21 cellular contexts compared by ENCODE assay signal in the genomic region with DNA sequence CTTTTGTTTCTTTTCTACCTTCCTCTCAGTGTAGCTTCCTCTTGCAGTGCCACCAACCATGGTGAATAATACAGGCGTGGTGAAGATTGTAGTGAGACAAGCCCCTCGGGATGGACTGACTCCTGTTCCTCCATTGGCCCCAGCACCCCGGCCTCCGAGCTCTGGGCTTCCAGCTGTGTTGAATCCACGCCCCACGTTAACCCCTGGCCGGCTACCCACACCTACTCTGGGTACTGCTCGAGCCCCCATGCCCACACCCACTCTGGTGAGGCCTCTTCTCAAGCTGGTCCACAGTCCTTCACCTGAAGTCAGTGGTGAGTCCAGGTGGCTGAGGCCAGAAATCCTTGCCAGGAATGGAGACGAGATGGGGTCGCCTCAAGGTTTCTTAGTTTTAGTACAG. TPM values are rescaled to one million over a fixed set of nuclear protein-coding genes. Genes with fewer than 3 reads are reported as not detected.
DNase-seq lines count a peak whose midpoint lies in the region; ATAC-seq, FAIRE-seq and TF ChIP-seq lines count a peak whose summit lies in the region.
"Had no signal": no experiment of that assay in that cellular context is flagged by ENCODE, and none has a peak within 500 bp of the region (broad histone marks: within the 10 kb centered on the region; RNA-seq: fewer than 3 reads in every experiment).

No MANE protein-coding gene starts in this region.

- H3K4me1 ChIP-seq in kidney (ENCODE audit: control insufficient read depth in 1 of 2, insufficient read depth in 1 of 2, low read depth in 1 of 2, low read length in 2 of 2) (peaks cover 0 to 2% of the 10 kb centered on the region in 2 donors), mammary epithelial cell (ENCODE audit: insufficient read depth, low read length) (no peaks in the 10 kb centered on the region)

- 0 out of 2 replicates have a peak overlapping the region, but pooled peaks have one; percentile 67 for H3K27ac ChIP-seq in WERI-Rb-1
- no peak overlapping the region for H3K27ac ChIP-seq in kidney (ENCODE audit: low read depth in 2 of 2, low read length in 2 of 2)
- H3K27ac ChIP-seq in mammary epithelial cell (ENCODE audit: insufficient read depth, low read depth, low read length), result no peak overlapping the region
- H3K27ac ChIP-seq: 22Rv1, PC-9 had no signal

- TF ChIP-seq CTCF in activated CD8-positive, alpha-beta T cell treated with anti-CD3 and anti-CD28 coated beads for 36 hours (IDR thresholded peaks at IDR 0.05), result no peak
- TF ChIP-seq CTCF in WERI-Rb-1 (IDR thresholded peaks at IDR 0.05; ENCODE audit: low read depth, low read length) (no peak), kidney (IDR thresholded peaks at IDR 0.05; ENCODE audit: borderline replicate concordance, extremely low read depth, insufficient read depth) (no peak), progenitor cell of endocrine pancreas (IDR thresholded peaks at IDR 0.05; ENCODE audit: unreplicated experiment) (no peak), mammary epithelial cell (conservative IDR thresholded peaks at IDR 0.05 in 1 of 2, IDR thresholded peaks at IDR 0.05 in 1 of 2; ENCODE audit: extremely low read depth in 1 of 2, insufficient read depth in 1 of 2, low read depth in 1 of 2, low read length in 2 of 2) (no peak)

- 94% methylated on average over 7 of the region's 10 CpGs for WGBS in mammary epithelial cell (ENCODE audit: low coverage, missing lambda C conversion rate)

- no peaks in the 10 kb centered on the region for H3K27me3 Mint-ChIP-seq in activated CD8-positive, alpha-beta T cell treated with anti-CD3 and anti-CD28 coated beads for 36 hours
- no peaks in the 10 kb centered on the region for H3K27me3 Mint-ChIP-seq in activated CD8-positive, alpha-beta T cell treated with anti-CD3 and anti-CD28 coated beads, Interleukin-2, amount 10 ng/mL, durations not matched to agents 7 days and 5 days (ENCODE audit: low read depth)
- H3K27me3 Mint-ChIP-seq in progenitor cell of endocrine pancreas, result no peaks in the 10 kb centered on the region
- H3K27me3 Mint-ChIP-seq: B cell; CD4-positive, CD25-positive, alpha-beta regulatory T cell had no signal

- POLR2A ChIA-PET in activated CD8-positive, alpha-beta T cell treated with anti-CD3 and anti-CD28 coated beads for 36 hours (lab: Charles Lee), result interaction anchor here (0.9 to 5.0 kb wide), 9 partner anchors 8 to 231 kb away, joined by 3 to 30 read pairs (median 5); no protein-coding TSS in a partner anchor
- POLR2A ChIA-PET in activated CD8-positive, alpha-beta T cell treated with anti-CD3 and anti-CD28 coated beads, Interleukin-2, amount 10 ng/mL, durations not matched to agents 7 days and 5 days (lab: Charles Lee), result no interaction called here

- H3K4me1 Mint-ChIP-seq in activated CD8-positive, alpha-beta T cell treated with anti-CD3 and anti-CD28 coated beads for 36 hours (ENCODE audit: low read depth), result peaks cover 2% of the 10 kb centered on the region
- no peaks in the 10 kb centered on the region for H3K4me1 Mint-ChIP-seq in activated CD8-positive, alpha-beta T cell treated with anti-CD3 and anti-CD28 coated beads, Interleukin-2, amount 10 ng/mL, durations not matched to agents 7 days and 5 days (ENCODE audit: low read depth)
- H3K4me1 Mint-ChIP-seq in progenitor cell of endocrine pancreas (ENCODE audit: low read depth), result peaks cover 1% of the 10 kb centered on the region

- H3K4me2 ChIP-seq in mammary epithelial cell (ENCODE audit: insufficient read depth, low read depth, low read length), result no peak overlapping the region
- H3K4me2 ChIP-seq: PC-9 had no signal

- no peak for ATAC-seq in activated CD8-positive, alpha-beta T cell treated with anti-CD3 and anti-CD28 coated beads for 36 hours
- no peak for ATAC-seq in activated CD8-positive, alpha-beta T cell treated with anti-CD3 and anti-CD28 coated beads, Interleukin-2, amount 10 ng/mL, durations not matched to agents 7 days and 5 days
- no peak for ATAC-seq in GM21786 (IDR thresholded peaks at IDR 0.05; ENCODE audit: unreplicated experiment)

- H3K27ac Mint-ChIP-seq in activated CD8-positive, alpha-beta T cell treated with anti-CD3 and anti-CD28 coated beads for 36 hours, result peak overlapping the region; percentile 41
- no peak overlapping the region for H3K27ac Mint-ChIP-seq in activated CD8-positive, alpha-beta T cell treated with anti-CD3 and anti-CD28 coated beads, Interleukin-2, amount 10 ng/mL, durations not matched to agents 7 days and 5 days
- H3K27ac Mint-ChIP-seq in progenitor cell of endocrine pancreas, result peak overlapping the region; percentile 73
- H3K27ac Mint-ChIP-seq: HFFc6 had no signal

- BruUV-seq in mammary epithelial cell (replicated peaks; lab: Mats Ljungman, UMichigan), result no TSS peak

- H3K36me3 Mint-ChIP-seq in activated CD8-positive, alpha-beta T cell treated with anti-CD3 and anti-CD28 coated beads for 36 hours (ENCODE audit: low read depth), result peaks cover 67% of the 10 kb centered on the region
- peaks cover 69% of the 10 kb centered on the region for H3K36me3 Mint-ChIP-seq in activated CD8-positive, alpha-beta T cell treated with anti-CD3 and anti-CD28 coated beads, Interleukin-2, amount 10 ng/mL, durations not matched to agents 7 days and 5 days (ENCODE audit: low read depth)
- peaks cover 37% of the 10 kb centered on the region for H3K36me3 Mint-ChIP-seq in progenitor cell of endocrine pancreas (ENCODE audit: insufficient read depth)

- no peak for DNase-seq in activated CD8-positive, alpha-beta T cell treated with anti-CD3 and anti-CD28 coated beads for 36 hours
- DNase-seq in activated CD8-positive, alpha-beta T cell treated with anti-CD3 and anti-CD28 coated beads, Interleukin-2, amount 10 ng/mL, durations not matched to agents 7 days and 5 days, result no peak
- DNase-seq in WERI-Rb-1, result no peak
- peak; percentile 64 for DNase-seq in kidney
- DNase-seq in progenitor cell of endocrine pancreas (ENCODE audit: low spot score, unreplicated experiment), result no peak
- DNase-seq in mammary epithelial cell, result no peak
- DNase-seq in DMS53 treated with DMSO at 0.1 percent for 48 hours (lab: John Stamatoyannopoulos, UW; ENCODE audit: unreplicated experiment), result no peak
- DNase-seq: CD4-positive, CD25-positive, alpha-beta regulatory T cell; COR-L47; DMS 273 treated with DMSO at 0.1 percent for 48 hours; GDM1; HFFc6; Karpas-422; NCI-H1417 treated with DMSO at 0.1 percent for 48 hours; NCI-H187 treated with DMSO at 0.1 percent for 48 hours; NCI-H226; NCI-H524 treated with DMSO at 0.1 percent for 48 hours; PC-9 had no signal

- H3K9me3 ChIP-seq in WERI-Rb-1 (ENCODE audit: severe bottlenecking), result no peaks in the 10 kb centered on the region
- no peaks in the 10 kb centered on the region for H3K9me3 ChIP-seq in kidney (ENCODE audit: control insufficient read depth in 1 of 2, low read length in 2 of 2)
- no peaks in the 10 kb centered on the region for H3K9me3 ChIP-seq in mammary epithelial cell (replicated peaks; ENCODE audit: insufficient read depth, low read length)

- in situ Hi-C loops in mammary epithelial cell (cut with MboI; ENCODE audit: low sequenced_read_pairs in 2 of 2), result no loop called here

- H3K27me3 ChIP-seq in WERI-Rb-1 (ENCODE audit: insufficient read depth, low read depth, severe bottlenecking), result no peaks in the 10 kb centered on the region
- H3K27me3 ChIP-seq in mammary epithelial cell (ENCODE audit: insufficient read depth, low read length), result no peaks in the 10 kb centered on the region

- FAIRE-seq in kidney (lab: Jason Lieb, UNC), result no peak

- intact Hi-C loops in activated CD8-positive, alpha-beta T cell treated with anti-CD3 and anti-CD28 coated beads for 36 hours (cut with micrococcal nuclease), result no loop called here
- intact Hi-C loops in kidney (cut with DNase I) (no loop called here), mammary epithelial cell (cut with micrococcal nuclease) (no loop called here)

- H3K36me3 ChIP-seq in WERI-Rb-1, result peaks cover 96% of the 10 kb centered on the region
- H3K36me3 ChIP-seq in kidney (ENCODE audit: control insufficient read depth in 1 of 2, insufficient read depth in 2 of 2, low read length in 2 of 2), result peaks cover 46 to 62% of the 10 kb centered on the region in 2 donors
- peaks cover 58% of the 10 kb centered on the region for H3K36me3 ChIP-seq in mammary epithelial cell (ENCODE audit: insufficient read depth, low read length)

- no peak overlapping the region for H2AFZ ChIP-seq in mammary epithelial cell (ENCODE audit: low read depth, low read length)
- H2AFZ ChIP-seq: PC-9 had no signal

- H3K9ac ChIP-seq in kidney (ENCODE audit: low read length in 2 of 2) (no peak overlapping the region), mammary epithelial cell (ENCODE audit: insufficient read depth, low read length) (no peak overlapping the region)

- no peaks in the 10 kb centered on the region for H3K9me3 Mint-ChIP-seq in activated CD8-positive, alpha-beta T cell treated with anti-CD3 and anti-CD28 coated beads for 36 hours
- H3K9me3 Mint-ChIP-seq in activated CD8-positive, alpha-beta T cell treated with anti-CD3 and anti-CD28 coated beads, Interleukin-2, amount 10 ng/mL, durations not matched to agents 7 days and 5 days (ENCODE audit: insufficient read depth), result no peaks in the 10 kb centered on the region
- no peaks in the 10 kb centered on the region for H3K9me3 Mint-ChIP-seq in progenitor cell of endocrine pancreas (ENCODE audit: low read depth)
- H3K9me3 Mint-ChIP-seq: CD4-positive, CD25-positive, alpha-beta regulatory T cell; HFFc6 had no signal

- dilution Hi-C loops in mammary epithelial cell (cut with HindIII; ENCODE audit: low sequenced_read_pairs), result loop anchor here (5.0 kb wide), 1 partner anchor 59 kb away; no protein-coding TSS in a partner anchor

- no peaks in the 10 kb centered on the region for H4K20me1 ChIP-seq in mammary epithelial cell (ENCODE audit: insufficient read depth, low read length)

- H3K4me3 Mint-ChIP-seq in activated CD8-positive, alpha-beta T cell treated with anti-CD3 and anti-CD28 coated beads for 36 hours, result no peak overlapping the region
- H3K4me3 Mint-ChIP-seq in activated CD8-positive, alpha-beta T cell treated with anti-CD3 and anti-CD28 coated beads, Interleukin-2, amount 10 ng/mL, durations not matched to agents 7 days and 5 days, result no peak overlapping the region
- H3K4me3 Mint-ChIP-seq in progenitor cell of endocrine pancreas (ENCODE audit: low read depth), result no peak overlapping the region
- H3K4me3 Mint-ChIP-seq: B cell; CD4-positive, CD25-positive, alpha-beta regulatory T cell; HFFc6 had no signal

- H3K79me2 ChIP-seq in mammary epithelial cell (ENCODE audit: insufficient read depth, low read length), result peaks cover 81% of the 10 kb centered on the region

- CTCF ChIA-PET in activated CD8-positive, alpha-beta T cell treated with anti-CD3 and anti-CD28 coated beads for 36 hours (lab: Charles Lee), result no interaction called here
- CTCF ChIA-PET in activated CD8-positive, alpha-beta T cell treated with anti-CD3 and anti-CD28 coated beads, Interleukin-2, amount 10 ng/mL, durations not matched to agents 7 days and 5 days (lab: Charles Lee), result no interaction called here
- CTCF ChIA-PET in mammary epithelial cell (lab: Charles Lee; ENCODE audit: low non-redundant PET), result no interaction called here

- no peak overlapping the region for H3K4me3 ChIP-seq in WERI-Rb-1 (ENCODE audit: low read depth, low read length)
- H3K4me3 ChIP-seq in kidney (ENCODE audit: low read length in 2 of 2), result no peak overlapping the region
- H3K4me3 ChIP-seq in mammary epithelial cell (replicated peaks in 1 of 3; ENCODE audit: insufficient read depth in 1 of 3, low read depth in 2 of 3, low read length in 3 of 3), result no peak overlapping the region
- H3K4me3 ChIP-seq: PC-9 had no signal

RNA-seq across cellular contexts. Expression of a gene that starts 23.9 kb away (rescaled TPM):
- total RNA-seq in activated CD8-positive, alpha-beta T cell treated with anti-CD3 and anti-CD28 coated beads for 36 hours, result 10 to 100 TPM; 57.2 to 64.7 TPM
- total RNA-seq in activated CD8-positive, alpha-beta T cell treated with anti-CD3 and anti-CD28 coated beads, Interleukin-2, amount 10 ng/mL, durations not matched to agents 7 days and 5 days, result 10 to 100 TPM; 75.2 to 76.0 TPM
- 71.9 TPM for total RNA-seq in kidney
- polyA plus RNA-seq in kidney (ENCODE audit: insufficient read depth, low read depth, low replicate concordance), result 1.6 TPM
- 103 and 104 TPM in 2 replicates for total RNA-seq in progenitor cell of endocrine pancreas
- total RNA-seq in mammary epithelial cell, result 10 to 100 TPM; 20.2 to 46.2 TPM
- 3.9 TPM for polyA plus RNA-seq in mammary epithelial cell
- polyA minus RNA-seq in mammary epithelial cell, result 41.0 TPM

RNA-seq across cellular contexts. Expression of a gene that starts 25.3 kb away (rescaled TPM):
- 10 to 100 TPM; 27.8 to 30.3 TPM for total RNA-seq in activated CD8-positive, alpha-beta T cell treated with anti-CD3 and anti-CD28 coated beads for 36 hours
- total RNA-seq in activated CD8-positive, alpha-beta T cell treated with anti-CD3 and anti-CD28 coated beads, Interleukin-2, amount 10 ng/mL, durations not matched to agents 7 days and 5 days, result 10 to 100 TPM; 42.1 to 43.7 TPM
- total RNA-seq in kidney (27.8 TPM), progenitor cell of endocrine pancreas (53.5 and 61.8 TPM in 2 replicates), mammary epithelial cell (10 to 100 TPM; 15.3 to 39.3 TPM)
- polyA plus RNA-seq in kidney (ENCODE audit: insufficient read depth, low read depth, low replicate concordance) (34.9 TPM), mammary epithelial cell (29.2 TPM)
- polyA minus RNA-seq in mammary epithelial cell, result 6.8 TPM

RNA-seq across cellular contexts. Expression of a gene that starts 38.9 kb away (rescaled TPM):
- 1 to 10 TPM; 3.8 to 3.9 TPM for total RNA-seq in activated CD8-positive, alpha-beta T cell treated with anti-CD3 and anti-CD28 coated beads for 36 hours
- total RNA-seq in activated CD8-positive, alpha-beta T cell treated with anti-CD3 and anti-CD28 coated beads, Interleukin-2, amount 10 ng/mL, durations not matched to agents 7 days and 5 days, result 1 to 10 TPM; 4.4 to 4.8 TPM
- total RNA-seq in kidney (12.2 TPM), progenitor cell of endocrine pancreas (19.3 and 22.2 TPM in 2 replicates), mammary epithelial cell (1 to 10 TPM; 1.5 to 8.3 TPM)
- polyA plus RNA-seq in kidney (ENCODE audit: insufficient read depth, low read depth, low replicate concordance) (13.5 TPM), mammary epithelial cell (7.6 TPM)
- polyA minus RNA-seq in mammary epithelial cell, result not detected

RNA-seq across cellular contexts. Expression of a gene that starts 39.2 kb away (rescaled TPM):
- total RNA-seq in activated CD8-positive, alpha-beta T cell treated with anti-CD3 and anti-CD28 coated beads for 36 hours, result 10 to 100 TPM; 63.2 to 68.1 TPM
- 100 to 1,000 TPM; 100 to 102 TPM for total RNA-seq in activated CD8-positive, alpha-beta T cell treated with anti-CD3 and anti-CD28 coated beads, Interleukin-2, amount 10 ng/mL, durations not matched to agents 7 days and 5 days
- total RNA-seq in kidney, result 109 TPM
- 74.3 TPM for polyA plus RNA-seq in kidney (ENCODE audit: insufficient read depth, low read depth, low replicate concordance)
- total RNA-seq in progenitor cell of endocrine pancreas, result 137 and 155 TPM in 2 replicates
- 10 to 100 TPM; 62.8 to 66.4 TPM for total RNA-seq in mammary epithelial cell
- 45.7 TPM for polyA plus RNA-seq in mammary epithelial cell
- polyA minus RNA-seq in mammary epithelial cell, result 94.0 TPM
